ENCODE assay signal across 1 cellular context in the genomic region with DNA sequence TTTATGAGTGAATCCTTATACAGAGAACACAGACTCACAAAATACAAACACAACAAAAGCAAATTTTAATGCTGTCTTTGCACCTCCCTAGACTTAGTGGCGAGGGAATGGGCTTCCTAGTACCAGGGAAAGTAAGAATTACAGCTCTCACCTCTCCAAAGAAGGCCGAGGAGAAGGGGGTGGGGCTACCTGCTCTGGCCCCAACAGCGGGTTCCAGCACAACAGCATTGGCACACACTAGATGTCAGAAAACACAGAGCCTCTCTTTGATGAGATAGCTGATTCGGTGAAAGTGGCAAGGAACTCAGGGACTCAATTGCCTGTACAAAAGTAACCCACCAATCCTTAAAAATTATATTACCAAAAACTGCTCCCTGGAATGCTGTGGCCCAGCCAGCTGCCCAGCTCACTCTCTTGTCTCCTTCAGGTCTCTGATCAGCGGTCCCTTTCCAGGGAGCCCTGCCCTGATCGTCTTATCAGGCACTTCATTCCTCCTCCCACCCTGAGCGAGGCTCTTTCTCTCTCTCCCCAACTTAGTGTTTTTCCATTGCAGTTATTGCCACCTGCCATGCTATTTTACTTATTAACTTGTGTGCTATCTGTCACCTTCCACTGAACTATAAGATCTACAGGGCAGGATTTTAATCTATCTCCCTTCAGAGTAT.
TF ChIP-seq lines count a peak whose summit lies in the region.

No MANE protein-coding gene starts in this region.

TF ChIP-seq in HepG2, 621 proteins besides CTCF, POLR2A, EP300 and RAD21:
- TF ChIP-seq, protein P1, sequence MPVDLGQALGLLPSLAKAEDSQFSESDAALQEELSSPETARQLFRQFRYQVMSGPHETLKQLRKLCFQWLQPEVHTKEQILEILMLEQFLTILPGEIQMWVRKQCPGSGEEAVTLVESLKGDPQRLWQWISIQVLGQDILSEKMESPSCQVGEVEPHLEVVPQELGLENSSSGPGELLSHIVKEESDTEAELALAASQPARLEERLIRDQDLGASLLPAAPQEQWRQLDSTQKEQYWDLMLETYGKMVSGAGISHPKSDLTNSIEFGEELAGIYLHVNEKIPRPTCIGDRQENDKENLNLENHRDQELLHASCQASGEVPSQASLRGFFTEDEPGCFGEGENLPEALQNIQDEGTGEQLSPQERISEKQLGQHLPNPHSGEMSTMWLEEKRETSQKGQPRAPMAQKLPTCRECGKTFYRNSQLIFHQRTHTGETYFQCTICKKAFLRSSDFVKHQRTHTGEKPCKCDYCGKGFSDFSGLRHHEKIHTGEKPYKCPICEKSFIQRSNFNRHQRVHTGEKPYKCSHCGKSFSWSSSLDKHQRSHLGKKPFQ (CRISPR knock-in tag; IDR thresholded peaks at IDR 0.05; ENCODE audit: insufficient replicate concordance) = no peak
- TF ChIP-seq RORA (CRISPR knock-in tag; IDR thresholded peaks at IDR 0.05) (no peak), KDM4B (CRISPR knock-in tag; IDR thresholded peaks at IDR 0.05) (no peak), ZNF7 (CRISPR knock-in tag; IDR thresholded peaks at IDR 0.05) (no peak), HDAC6 (IDR thresholded peaks at IDR 0.05; ENCODE audit: low read depth, low read length) (no peak), KLF11 (CRISPR knock-in tag; IDR thresholded peaks at IDR 0.05) (no peak), KLF6 (CRISPR knock-in tag; IDR thresholded peaks at IDR 0.05) (no peak), SRF (IDR thresholded peaks at IDR 0.05; ENCODE audit: low read depth, low read length) (no peak), ZNF138 (CRISPR knock-in tag; IDR thresholded peaks at IDR 0.05; ENCODE audit: low read depth) (no peak)
- TF ChIP-seq, protein P2, sequence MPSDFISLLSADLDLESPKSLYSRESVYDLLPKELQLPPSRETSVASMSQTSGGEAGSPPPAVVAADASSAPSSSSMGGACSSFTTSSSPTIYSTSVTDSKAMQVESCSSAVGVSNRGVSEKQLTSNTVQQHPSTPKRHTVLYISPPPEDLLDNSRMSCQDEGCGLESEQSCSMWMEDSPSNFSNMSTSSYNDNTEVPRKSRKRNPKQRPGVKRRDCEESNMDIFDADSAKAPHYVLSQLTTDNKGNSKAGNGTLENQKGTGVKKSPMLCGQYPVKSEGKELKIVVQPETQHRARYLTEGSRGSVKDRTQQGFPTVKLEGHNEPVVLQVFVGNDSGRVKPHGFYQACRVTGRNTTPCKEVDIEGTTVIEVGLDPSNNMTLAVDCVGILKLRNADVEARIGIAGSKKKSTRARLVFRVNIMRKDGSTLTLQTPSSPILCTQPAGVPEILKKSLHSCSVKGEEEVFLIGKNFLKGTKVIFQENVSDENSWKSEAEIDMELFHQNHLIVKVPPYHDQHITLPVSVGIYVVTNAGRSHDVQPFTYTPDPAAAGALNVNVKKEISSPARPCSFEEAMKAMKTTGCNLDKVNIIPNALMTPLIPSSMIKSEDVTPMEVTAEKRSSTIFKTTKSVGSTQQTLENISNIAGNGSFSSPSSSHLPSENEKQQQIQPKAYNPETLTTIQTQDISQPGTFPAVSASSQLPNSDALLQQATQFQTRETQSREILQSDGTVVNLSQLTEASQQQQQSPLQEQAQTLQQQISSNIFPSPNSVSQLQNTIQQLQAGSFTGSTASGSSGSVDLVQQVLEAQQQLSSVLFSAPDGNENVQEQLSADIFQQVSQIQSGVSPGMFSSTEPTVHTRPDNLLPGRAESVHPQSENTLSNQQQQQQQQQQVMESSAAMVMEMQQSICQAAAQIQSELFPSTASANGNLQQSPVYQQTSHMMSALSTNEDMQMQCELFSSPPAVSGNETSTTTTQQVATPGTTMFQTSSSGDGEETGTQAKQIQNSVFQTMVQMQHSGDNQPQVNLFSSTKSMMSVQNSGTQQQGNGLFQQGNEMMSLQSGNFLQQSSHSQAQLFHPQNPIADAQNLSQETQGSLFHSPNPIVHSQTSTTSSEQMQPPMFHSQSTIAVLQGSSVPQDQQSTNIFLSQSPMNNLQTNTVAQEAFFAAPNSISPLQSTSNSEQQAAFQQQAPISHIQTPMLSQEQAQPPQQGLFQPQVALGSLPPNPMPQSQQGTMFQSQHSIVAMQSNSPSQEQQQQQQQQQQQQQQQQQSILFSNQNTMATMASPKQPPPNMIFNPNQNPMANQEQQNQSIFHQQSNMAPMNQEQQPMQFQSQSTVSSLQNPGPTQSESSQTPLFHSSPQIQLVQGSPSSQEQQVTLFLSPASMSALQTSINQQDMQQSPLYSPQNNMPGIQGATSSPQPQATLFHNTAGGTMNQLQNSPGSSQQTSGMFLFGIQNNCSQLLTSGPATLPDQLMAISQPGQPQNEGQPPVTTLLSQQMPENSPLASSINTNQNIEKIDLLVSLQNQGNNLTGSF (CRISPR knock-in tag; IDR thresholded peaks at IDR 0.05) = no peak
